In genomic region chr19:54448037-54448773, GRCh38 we compare ENCODE assay signal across 8 cellular contexts. TPM values are rescaled to one million over a fixed set of nuclear protein-coding genes. Genes with fewer than 3 reads are reported as not detected.
A peak's percentile ranks its signal among the peaks of the same experiment; 100 is the strongest.
DNase-seq lines count a peak whose midpoint lies in the region; ATAC-seq, FAIRE-seq and TF ChIP-seq lines count a peak whose summit lies in the region.

No MANE protein-coding gene starts in this region.

- FAIRE-seq in GM12878 (lab: Jason Lieb, UNC) = peak; percentile 44

- H3K36me3 ChIP-seq in DOHH2 (ENCODE audit: control insufficient read depth, low read length) (peaks cover 60% of the 10 kb centered on the region), SJCRH30 (peaks cover 30% of the 10 kb centered on the region), GM12878 (ENCODE audit: control insufficient read depth in 2 of 2, insufficient read depth in 2 of 2, low read length in 1 of 2) (peaks cover 7 to 10% of the 10 kb centered on the region in 2 experiments), iPS DF 6.9 (ENCODE audit: control insufficient read depth, insufficient read depth, low read length) (peaks cover 21% of the 10 kb centered on the region)

- H4K20me1 ChIP-seq in DOHH2 (ENCODE audit: control insufficient read depth, insufficient read depth, low read depth, low read length) = peaks cover 33% of the 10 kb centered on the region
- peaks cover 7% of the 10 kb centered on the region for H4K20me1 ChIP-seq in GM12878 (ENCODE audit: control insufficient read depth, insufficient read depth)

- in situ Hi-C loops in GM12878 (cut with MboI) = no loop called here

- no peak for TF ChIP-seq RAD21 in GM12878 (IDR thresholded peaks at IDR 0.05; ENCODE audit: insufficient read depth, low read depth, low read length)

- no peak for TF ChIP-seq EP300 in GM12878 (IDR thresholded peaks at IDR 0.05; ENCODE audit: borderline replicate concordance in 1 of 2, control insufficient read depth in 1 of 2, low read depth in 2 of 2, low read length in 2 of 2)

- H3K9me3 ChIP-seq in DOHH2 (ENCODE audit: control insufficient read depth, insufficient read depth, low read length) (no peaks in the 10 kb centered on the region), SJCRH30 (replicated peaks) (no peaks in the 10 kb centered on the region), GM12878 (replicated peaks; ENCODE audit: control insufficient read depth, insufficient read depth, low read length) (no peaks in the 10 kb centered on the region), iPS DF 6.9 (ENCODE audit: control insufficient read depth, insufficient read depth, low read length) (no peaks in the 10 kb centered on the region)

- H2AFZ ChIP-seq in GM12878 (ENCODE audit: control insufficient read depth, low read depth, low read length) = peak overlapping the region; percentile 76

- SMC1A ChIA-PET in GM12878 (lab: Charles Lee; ENCODE audit: uncharacterized antibody, unreplicated experiment) = interaction anchor here (0.9 to 1.3 kb wide), 5 partner anchors 15 to 311 kb away, joined by 3 to 5 read pairs (median 3); partner anchors contain the start of genes CNOT3 and LENG9

- DNase-seq in SJCRH30 = peak; percentile 48 to 62
- DNase-seq in GM12878 (ENCODE audit: low read depth, low spot score) = no peak
- DNase-seq in iPS DF 6.9 (ENCODE audit: low read depth, low spot score) = no peak
- DNase-seq in sciatic nerve (ENCODE audit: low spot score) = no peak

- intact Hi-C loops in GM12878 (cut with micrococcal nuclease; ENCODE audit: unreplicated experiment) (no loop called here), sciatic nerve (cut with DNase I) (no loop called here)

- ATAC-seq in HG03066 (IDR thresholded peaks at IDR 0.05; ENCODE audit: low read depth, unreplicated experiment) (peak; percentile 16), GM12878 (peak; percentile 38), sciatic nerve (peak; percentile 67), GM19035 (IDR thresholded peaks at IDR 0.05; ENCODE audit: unreplicated experiment) (no peak), GM18861 (IDR thresholded peaks at IDR 0.05; ENCODE audit: unreplicated experiment) (no peak)

- WGBS in GM12878 (ENCODE audit: insufficient coverage, insufficient replicate concordance, low lambda C conversion rate, missing lambda C conversion rate) = 3% methylated on average over 34 of the region's 34 CpGs
- no CpG with 5 or more reads among the region's 34 CpGs for WGBS in iPS DF 6.9 (ENCODE audit: insufficient coverage, insufficient read length)

- H3K9me2 ChIP-seq in DOHH2 (replicated peaks; ENCODE audit: control insufficient read depth, low read length) = no peaks in the 10 kb centered on the region

- H3K4me2 ChIP-seq in DOHH2 (ENCODE audit: low read length) = peak overlapping the region; percentile 81
- H3K4me2 ChIP-seq in GM12878 (ENCODE audit: control insufficient read depth, insufficient read depth) = peak overlapping the region; percentile 87

- peak; percentile 66; the same call in 1 of the 2 replicates for TF ChIP-seq POLR2A in GM12878 (IDR thresholded peaks at IDR 0.05; ENCODE audit: low read depth, low read length)

- no TSS peak for BruUV-seq in GM12878 (replicated peaks; lab: Mats Ljungman, UMichigan)

- H3K9ac ChIP-seq in GM12878 (ENCODE audit: control insufficient read depth, insufficient read depth, low read length) = peak overlapping the region; percentile 92

- H3K4me3 ChIP-seq in DOHH2 (ENCODE audit: low read length) (peak overlapping the region; percentile 95), SJCRH30 (peak overlapping the region; percentile 96), GM12878 (peak overlapping the region; percentile 90), iPS DF 6.9 (ENCODE audit: low read length) (peak overlapping the region; percentile 54)

- TF ChIP-seq CTCF in DOHH2 (IDR thresholded peaks at IDR 0.05; ENCODE audit: low read depth, low read length, poor library complexity, severe bottlenecking) (no peak), GM12878 (IDR thresholded peaks at IDR 0.05 in 2 of 3, conservative IDR thresholded peaks at IDR 0.05 in 1 of 3; ENCODE audit: control insufficient read depth in 2 of 3, extremely low read depth in 1 of 3, insufficient read depth in 1 of 3, low read depth in 3 of 3, low read length in 3 of 3) (no peak)

- H3K27ac ChIP-seq in DOHH2 (ENCODE audit: low read depth, low read length) = peak overlapping the region; percentile 70
- H3K27ac ChIP-seq in SJCRH30 = peak overlapping the region; percentile 91
- peak overlapping the region; percentile 93 for H3K27ac ChIP-seq in GM12878 (ENCODE audit: control insufficient read depth, insufficient read depth)
- no peak overlapping the region for H3K27ac ChIP-seq in iPS DF 6.9 (ENCODE audit: low read length)

- POLR2A ChIA-PET in GM12878 (lab: Charles Lee) = interaction anchor here (0.5 to 1.6 kb wide), 14 partner anchors 14 to 337 kb away, joined by 3 to 16 read pairs (median 4); partner anchors contain the start of genes CNOT3, LENG9 and MBOAT7

- H3K79me2 ChIP-seq in DOHH2 (ENCODE audit: control insufficient read depth, low read length) (peaks cover 71% of the 10 kb centered on the region), GM12878 (ENCODE audit: control insufficient read depth, insufficient read depth, low read length) (peaks cover 56% of the 10 kb centered on the region)

- CTCF ChIA-PET in GM12878 (lab: Yijun Ruan, JAX) = interaction anchor here (0.7 to 1.5 kb wide), 9 partner anchors 10 to 59 kb away, joined by 3 to 9 read pairs (median 4); partner anchors contain the start of gene LENG9

- H3K27me3 ChIP-seq in DOHH2 (ENCODE audit: control insufficient read depth, low read length) (no peaks in the 10 kb centered on the region), SJCRH30 (no peaks in the 10 kb centered on the region), GM12878 (replicated peaks in 1 of 2; ENCODE audit: control insufficient read depth in 2 of 2, insufficient read depth in 2 of 2, low read length in 1 of 2) (no peaks in the 10 kb centered on the region), iPS DF 6.9 (ENCODE audit: control insufficient read depth, insufficient read depth, low read length) (no peaks in the 10 kb centered on the region)

- no peaks in the 10 kb centered on the region for H3F3A ChIP-seq in DOHH2 (ENCODE audit: control insufficient read depth, insufficient read depth)

- H3K4me1 ChIP-seq in DOHH2 (ENCODE audit: control insufficient read depth, low read length) (peaks cover 24% of the 10 kb centered on the region), SJCRH30 (no peaks in the 10 kb centered on the region; the same call in 1 of the 2 replicates), GM12878 (ENCODE audit: control insufficient read depth, insufficient read depth, low read length) (no peaks in the 10 kb centered on the region), iPS DF 6.9 (ENCODE audit: control insufficient read depth, insufficient read depth, low read length) (no peaks in the 10 kb centered on the region)

- RAD21 ChIA-PET in GM12878 (lab: Charles Lee; ENCODE audit: unreplicated experiment) = interaction anchor here (0.6 to 1.6 kb wide), 4 partner anchors 15 to 79 kb away, joined by 3 to 12 read pairs (median 4); partner anchors contain the start of gene LENG9

RNA-seq across cellular contexts. Expression of gene LENG8, which starts 0.8 kb away (rescaled TPM):
- 18.9 and 25.6 TPM in 2 replicates for total RNA-seq in SJCRH30 (2014; rRNA removed; shearing (Covaris generic))
- total RNA-seq in GM12878 (2013; cell fraction: nucleolus; rRNA removed) = 745 and 840 TPM in 2 replicates
- total RNA-seq in GM12878 (2014; rRNA removed) (21.7 and 26.3 TPM in 2 replicates), GM12878 (2014; rRNA removed; fragmentation: Illumina TruSeq; extraction: Trizol) (11.3 and 11.5 TPM in 2 replicates), GM12878 (2021) (119 and 145 TPM in 2 replicates), sciatic nerve (305 TPM)
- 107 TPM for polyA plus RNA-seq in GM12878 (2011; ENCODE audit: low read depth)
- polyA plus RNA-seq in GM12878 (2011; rRNA removed) (16.2 and 36.4 TPM in 2 replicates), GM12878 (2014; fragmentation: Illumina TruSeq; extraction: Trizol) (14.8 and 32.4 TPM in 2 replicates), GM12878 (2014; fragmentation: Nextera tagmentation; extraction: Ambion mirVana) (1 to 10 TPM; 2.3 to 2.5 TPM), GM12878 (2014; rRNA removed) (143 and 168 TPM in 2 replicates), GM12878 (2016; fragmentation: Nextera tagmentation; extraction: Ambion mirVana) (10 to 100 TPM; 46.0 to 51.4 TPM)
- 67.6 and 93.3 TPM in 2 replicates for polyA plus RNA-seq in GM12878 (2011; cell fraction: cytosol; rRNA removed)
- polyA plus RNA-seq in GM12878 (2011; cell fraction: nucleus; rRNA removed) = 848 and 1,111 TPM in 2 replicates
- polyA plus RNA-seq in GM12878 (2012) = 140 and 142 TPM in 2 replicates
- polyA minus RNA-seq in GM12878 (2011; rRNA and poly(A)+ RNA removed) = 30.6 and 63.8 TPM in 2 replicates
- polyA minus RNA-seq in GM12878 (2011; cell fraction: cytosol; rRNA and poly(A)+ RNA removed) = 25.0 and 27.4 TPM in 2 replicates
- polyA minus RNA-seq in GM12878 (2011; cell fraction: nucleus; rRNA and poly(A)+ RNA removed) = 96.6 and 120 TPM in 2 replicates

RNA-seq across cellular contexts. Expression of gene LENG9, which starts 15.4 kb away (rescaled TPM):
- 0.38 and 0.40 TPM in 2 replicates for total RNA-seq in SJCRH30 (2014; rRNA removed; shearing (Covaris generic))
- 3.4 and 4.5 TPM in 2 replicates for total RNA-seq in GM12878 (2013; cell fraction: nucleolus; rRNA removed)
- total RNA-seq in GM12878 (2014; rRNA removed) (2.9 and 4.0 TPM in 2 replicates), GM12878 (2014; rRNA removed; fragmentation: Illumina TruSeq; extraction: Trizol) (0.76 and 0.78 TPM in 2 replicates), GM12878 (2021) (2.5 and 3.5 TPM in 2 replicates), sciatic nerve (6.0 TPM)
- polyA plus RNA-seq in GM12878 (2011; ENCODE audit: low read depth) = 0.26 TPM
- polyA plus RNA-seq in GM12878 (2011; rRNA removed) (0.09 and 0.20 TPM in 2 replicates), GM12878 (2014; fragmentation: Illumina TruSeq; extraction: Trizol) (0.11 and 0.46 TPM in 2 replicates), GM12878 (2014; fragmentation: Nextera tagmentation; extraction: Ambion mirVana) (1 to 10 TPM in 1 of 2 experiments, under 1 TPM in 1; 0.18 to 1.7 TPM), GM12878 (2014; rRNA removed) (2.1 and 2.7 TPM in 2 replicates), GM12878 (2016; fragmentation: Nextera tagmentation; extraction: Ambion mirVana) (under 1 TPM in 1 of 2 experiments, not detected in 1; 0.09 TPM)
- polyA plus RNA-seq in GM12878 (2011; cell fraction: cytosol; rRNA removed) = 0.27 and 0.55 TPM in 2 replicates
- 0.67 and 0.78 TPM in 2 replicates for polyA plus RNA-seq in GM12878 (2011; cell fraction: nucleus; rRNA removed)
- polyA plus RNA-seq in GM12878 (2012) = 1.1 and 1.8 TPM in 2 replicates
- polyA minus RNA-seq in GM12878 (2011; rRNA and poly(A)+ RNA removed) = 0.22 and 1.8 TPM in 2 replicates
- polyA minus RNA-seq in GM12878 (2011; cell fraction: cytosol; rRNA and poly(A)+ RNA removed) = 1.2 and 1.7 TPM in 2 replicates
- 2.8 and 3.3 TPM in 2 replicates for polyA minus RNA-seq in GM12878 (2011; cell fraction: nucleus; rRNA and poly(A)+ RNA removed)

RNA-seq across cellular contexts. Expression of gene CDC42EP5, which starts 24.9 kb away (rescaled TPM):
- 0.20 and 1.2 TPM in 2 replicates for total RNA-seq in SJCRH30 (2014; rRNA removed; shearing (Covaris generic))
- 3.9 and 7.3 TPM in 2 replicates for total RNA-seq in GM12878 (2013; cell fraction: nucleolus; rRNA removed)
- total RNA-seq in GM12878 (2014; rRNA removed) (1.3 and 1.8 TPM in 2 replicates), GM12878 (2014; rRNA removed; fragmentation: Illumina TruSeq; extraction: Trizol) (1.2 TPM in 1 of 2 replicates, not detected in the other), GM12878 (2021) (1.4 and 1.5 TPM in 2 replicates), sciatic nerve (52.8 TPM)
- not detected for polyA plus RNA-seq in GM12878 (2011; ENCODE audit: low read depth)
- polyA plus RNA-seq in GM12878 (2011; rRNA removed) (0.40 and 0.42 TPM in 2 replicates), GM12878 (2014; fragmentation: Illumina TruSeq; extraction: Trizol) (not detected in 2 replicates), GM12878 (2014; fragmentation: Nextera tagmentation; extraction: Ambion mirVana) (not detected), GM12878 (2014; rRNA removed) (1.1 and 1.4 TPM in 2 replicates), GM12878 (2016; fragmentation: Nextera tagmentation; extraction: Ambion mirVana) (not detected)
- 0.81 and 1.2 TPM in 2 replicates for polyA plus RNA-seq in GM12878 (2011; cell fraction: cytosol; rRNA removed)
- polyA plus RNA-seq in GM12878 (2011; cell fraction: nucleus; rRNA removed) = 0.23 and 0.99 TPM in 2 replicates
- 0.49 and 0.79 TPM in 2 replicates for polyA plus RNA-seq in GM12878 (2012)
- not detected in 2 replicates for polyA minus RNA-seq in GM12878 (2011; rRNA and poly(A)+ RNA removed)
- polyA minus RNA-seq in GM12878 (2011; cell fraction: cytosol; rRNA and poly(A)+ RNA removed) = not detected in 2 replicates
- polyA minus RNA-seq in GM12878 (2011; cell fraction: nucleus; rRNA and poly(A)+ RNA removed) = not detected in 2 replicates

RNA-seq across cellular contexts. Expression of gene TTYH1, which starts 32.9 kb away (rescaled TPM):
- total RNA-seq in SJCRH30 (2014; rRNA removed; shearing (Covaris generic)) = not detected in 2 replicates
- 0.31 and 0.81 TPM in 2 replicates for total RNA-seq in GM12878 (2013; cell fraction: nucleolus; rRNA removed)
- 0.27 TPM in 1 of 2 replicates, not detected in the other for total RNA-seq in GM12878 (2014; rRNA removed)
- total RNA-seq in GM12878 (2014; rRNA removed; fragmentation: Illumina TruSeq; extraction: Trizol) = 0.09 TPM in 1 of 2 replicates, not detected in the other
- total RNA-seq in GM12878 (2021) = 0.32 and 0.36 TPM in 2 replicates
- polyA plus RNA-seq in GM12878 (2011; ENCODE audit: low read depth) = 0.16 TPM
- polyA plus RNA-seq in GM12878 (2011; rRNA removed) = not detected in 2 replicates
- 0.08 TPM in 1 of 2 replicates, not detected in the other for polyA plus RNA-seq in GM12878 (2011; cell fraction: cytosol; rRNA removed)
- 0.23 and 0.31 TPM in 2 replicates for polyA plus RNA-seq in GM12878 (2011; cell fraction: nucleus; rRNA removed)
- 0.36 and 0.76 TPM in 2 replicates for polyA plus RNA-seq in GM12878 (2012)
- 0.01 TPM in 1 of 2 replicates, not detected in the other for polyA plus RNA-seq in GM12878 (2014; fragmentation: Illumina TruSeq; extraction: Trizol)
- under 1 TPM in 1 of 2 experiments, not detected in 1; 0.05 TPM for polyA plus RNA-seq in GM12878 (2014; fragmentation: Nextera tagmentation; extraction: Ambion mirVana)
- 0.08 TPM in 1 of 2 replicates, not detected in the other for polyA plus RNA-seq in GM12878 (2014; rRNA removed)
- polyA plus RNA-seq in GM12878 (2016; fragmentation: Nextera tagmentation; extraction: Ambion mirVana) = under 1 TPM; 0.16 to 0.26 TPM
- polyA minus RNA-seq in GM12878 (2011; rRNA and poly(A)+ RNA removed) = not detected in 2 replicates
- not detected in 2 replicates for polyA minus RNA-seq in GM12878 (2011; cell fraction: cytosol; rRNA and poly(A)+ RNA removed)
- not detected in 2 replicates for polyA minus RNA-seq in GM12878 (2011; cell fraction: nucleus; rRNA and poly(A)+ RNA removed)
- 72.2 TPM for total RNA-seq in sciatic nerve

RNA-seq across cellular contexts. Expression of gene LAIR2, which starts 54.4 kb away (rescaled TPM):
- total RNA-seq in SJCRH30 (2014; rRNA removed; shearing (Covaris generic)) = not detected in 2 replicates
- total RNA-seq in GM12878 (2013; cell fraction: nucleolus; rRNA removed) = not detected in 2 replicates
- total RNA-seq in GM12878 (2014; rRNA removed) (not detected in 2 replicates), GM12878 (2014; rRNA removed; fragmentation: Illumina TruSeq; extraction: Trizol) (not detected in 2 replicates), GM12878 (2021) (not detected in 2 replicates), sciatic nerve (1.1 TPM)
- polyA plus RNA-seq in GM12878 (2011; ENCODE audit: low read depth) = not detected
- polyA plus RNA-seq in GM12878 (2011; rRNA removed) (0.26 TPM in 1 of 2 replicates, not detected in the other), GM12878 (2014; fragmentation: Illumina TruSeq; extraction: Trizol) (not detected in 2 replicates), GM12878 (2014; fragmentation: Nextera tagmentation; extraction: Ambion mirVana) (not detected), GM12878 (2014; rRNA removed) (not detected in 2 replicates), GM12878 (2016; fragmentation: Nextera tagmentation; extraction: Ambion mirVana) (not detected)
- polyA plus RNA-seq in GM12878 (2011; cell fraction: cytosol; rRNA removed) = 0.27 and 0.40 TPM in 2 replicates
- polyA plus RNA-seq in GM12878 (2011; cell fraction: nucleus; rRNA removed) = 0.54 TPM in 1 of 2 replicates, not detected in the other
- polyA plus RNA-seq in GM12878 (2012) = 0.18 TPM in 1 of 2 replicates, not detected in the other
- polyA minus RNA-seq in GM12878 (2011; rRNA and poly(A)+ RNA removed) = not detected in 2 replicates
- polyA minus RNA-seq in GM12878 (2011; cell fraction: cytosol; rRNA and poly(A)+ RNA removed) = not detected in 2 replicates
- not detected in 2 replicates for polyA minus RNA-seq in GM12878 (2011; cell fraction: nucleus; rRNA and poly(A)+ RNA removed)

Comparison
In these comparisons a context has a peak if more than half of its experiments do, and no peak if none do; other contexts are left out.
1. ATAC-seq: peak in HG03066 (single experiment), GM12878 (single experiment) and sciatic nerve (single experiment); none in GM19035 (single experiment) and GM18861 (single experiment).
2. DNase-seq: peak in SJCRH30 (2 of 2); none in GM12878 (single experiment), iPS DF 6.9 (single experiment) and sciatic nerve (single experiment).
3. Peak in every context shown above with its lines, with median percentiles within 50 percentile points of each other: H3K4me3 ChIP-seq.